Comparison of ENCODE assay signal across 29 cellular contexts in genomic region chr5:84292000-84292642, GRCh38.
"Had no signal": no experiment of that assay in that cellular context is flagged by ENCODE, and none has a peak within 500 bp of the region (broad histone marks: within the 10 kb centered on the region; RNA-seq: fewer than 3 reads in every experiment).

No MANE protein-coding gene starts in this region.

- ATAC-seq: activated CD4-positive, alpha-beta T cell treated with anti-CD3 and anti-CD28 coated beads for 36 hours; activated T-cell treated with anti-CD3 and anti-CD28 coated beads, Interleukin-2, amount 50 U/mL, for 4 hours; foreskin keratinocyte; left ventricle myocardium superior; mucosa of descending colon; stimulated activated naive B cell treated with anti-CD40 and anti-IgM and Interleukin-4, amounts not matched to agents 10 μg/mL and 1 μg/mL and 100 μg/mL, for 72 hours had no signal

- H3K27me3 ChIP-seq: hepatocyte, sigmoid colon, upper lobe of right lung had no signal

- DNase-seq: activated B cell treated with CpG ODN at 0.5 μM for 24 hours; activated CD4-positive, alpha-beta T cell treated with anti-CD3 and anti-CD28 coated beads for 36 hours; activated CD4-positive, alpha-beta T cell treated with anti-CD3 and anti-CD28 coated beads, Interleukin-2, amount 50 U/mL, for 4 hours; activated CD8-positive, alpha-beta memory T cell treated with anti-CD3 and anti-CD28 coated beads for 24 hours; activated CD8-positive, alpha-beta memory T cell treated with anti-CD3 and anti-CD28 coated beads, Interleukin-2, amount 50 U/mL, for 4 hours; activated naive CD4-positive, alpha-beta T cell; activated naive CD8-positive, alpha-beta T cell treated with anti-CD3 and anti-CD28 coated beads for 36 hours; activated T-cell treated with anti-CD3 and anti-CD28 coated beads, Interleukin-2, amount 50 U/mL, for 4 hours; effector CD8-positive, alpha-beta T cell; erythroblast; foreskin keratinocyte; glutamatergic neuron; immature natural killer cell; kidney glomerular epithelial cell; left ventricle myocardium superior; mammary epithelial cell; mucosa of descending colon; nephron progenitor cell; sigmoid colon; stimulated activated CD4-positive, alpha-beta T cell treated with anti-CD3 and anti-CD28 coated beads, Interleukin-15, amount 100 ng/mL, for 24 hours; stimulated activated CD8-positive, alpha-beta memory T cell treated with anti-CD3 and anti-CD28 coated beads, Interleukin-4, amount 100 ng/mL, for 48 hours; stimulated activated naive B cell treated with anti-CD40 and anti-IgM and Interleukin-4, amounts not matched to agents 10 μg/mL and 1 μg/mL and 100 μg/mL, for 72 hours; T-helper 9 cell; upper lobe of right lung had no signal

- H3K9me3 Mint-ChIP-seq: activated B cell treated with CpG ODN at 0.5 μM for 24 hours; activated naive CD8-positive, alpha-beta T cell treated with anti-CD3 and anti-CD28 coated beads for 36 hours; activated T-helper 2 cell treated with anti-CD3 and anti-CD28 coated beads, Interferon-gamma antibody, Interleukin-2, Interleukin-4, amounts not matched to agents 10 μg/mL and 5 μg/mL and 100 μg/mL, durations not matched to agents 14 hours and 24 hours and 36 hours; nephron progenitor cell; stimulated activated naive B cell treated with anti-CD40 and anti-IgM and Interleukin-4, amounts not matched to agents 10 μg/mL and 1 μg/mL and 100 μg/mL, for 72 hours had no signal

- H3K27ac Mint-ChIP-seq: activated B cell treated with CpG ODN at 0.5 μM for 24 hours; activated CD4-positive, alpha-beta T cell treated with anti-CD3 and anti-CD28 coated beads for 36 hours; activated naive CD8-positive, alpha-beta T cell treated with anti-CD3 and anti-CD28 coated beads for 36 hours; activated T-helper 2 cell treated with anti-CD3 and anti-CD28 coated beads, Interferon-gamma antibody, Interleukin-2, Interleukin-4, amounts not matched to agents 10 μg/mL and 5 μg/mL and 100 μg/mL, durations not matched to agents 14 hours and 24 hours and 36 hours; dendritic cell treated with granulocyte-macrophage colony-stimulating factor and Interleukin-4, amounts not matched to agents 40 ng/mL and 50 ng/mL, for 4 days; immature natural killer cell; stimulated activated naive B cell treated with anti-CD40 and anti-IgM and Interleukin-4, amounts not matched to agents 10 μg/mL and 1 μg/mL and 100 μg/mL, for 72 hours had no signal

- H3K9me3 ChIP-seq: mucosa of descending colon, sigmoid colon, upper lobe of right lung had no signal

- H3K36me3 Mint-ChIP-seq: activated naive CD8-positive, alpha-beta T cell treated with anti-CD3 and anti-CD28 coated beads for 36 hours; immature natural killer cell; stimulated activated naive B cell treated with anti-CD40 and anti-IgM and Interleukin-4, amounts not matched to agents 10 μg/mL and 1 μg/mL and 100 μg/mL, for 72 hours had no signal

- H3K4me3 Mint-ChIP-seq: activated B cell treated with CpG ODN at 0.5 μM for 24 hours; activated CD4-positive, alpha-beta T cell treated with anti-CD3 and anti-CD28 coated beads for 36 hours; activated naive CD8-positive, alpha-beta T cell treated with anti-CD3 and anti-CD28 coated beads for 36 hours; activated T-cell treated with anti-CD3 and anti-CD28 coated beads, Interleukin-2, amount 50 U/mL, for 4 hours; dendritic cell treated with granulocyte-macrophage colony-stimulating factor and Interleukin-4, amounts not matched to agents 40 ng/mL and 50 ng/mL, for 4 days; immature natural killer cell; nephron progenitor cell; stimulated activated naive B cell treated with anti-CD40 and anti-IgM and Interleukin-4, amounts not matched to agents 10 μg/mL and 1 μg/mL and 100 μg/mL, for 72 hours had no signal

- H3K4me1 Mint-ChIP-seq: activated B cell treated with CpG ODN at 0.5 μM for 24 hours; activated CD4-positive, alpha-beta T cell treated with anti-CD3 and anti-CD28 coated beads for 36 hours; immature natural killer cell; stimulated activated naive B cell treated with anti-CD40 and anti-IgM and Interleukin-4, amounts not matched to agents 10 μg/mL and 1 μg/mL and 100 μg/mL, for 72 hours had no signal

- H3K36me3 ChIP-seq: sigmoid colon, upper lobe of right lung had no signal

- H3K27ac ChIP-seq: foreskin keratinocyte, hepatocyte, parathyroid adenoma, sigmoid colon, upper lobe of right lung had no signal

- H3K27me3 Mint-ChIP-seq: activated B cell treated with CpG ODN at 0.5 μM for 24 hours; activated CD4-positive, alpha-beta T cell treated with anti-CD3 and anti-CD28 coated beads for 36 hours; activated naive CD8-positive, alpha-beta T cell treated with anti-CD3 and anti-CD28 coated beads for 36 hours; dendritic cell treated with granulocyte-macrophage colony-stimulating factor and Interleukin-4, amounts not matched to agents 40 ng/mL and 50 ng/mL, for 4 days; stimulated activated naive B cell treated with anti-CD40 and anti-IgM and Interleukin-4, amounts not matched to agents 10 μg/mL and 1 μg/mL and 100 μg/mL, for 72 hours had no signal

- H3K4me1 ChIP-seq: foreskin keratinocyte, parathyroid adenoma, sigmoid colon, upper lobe of right lung had no signal

- H3K4me3 ChIP-seq: hepatocyte, mucosa of descending colon, sigmoid colon, smooth muscle cell, upper lobe of right lung had no signal
